In genomic region chr3:106566277-106566676, GRCh38 we compare ENCODE assay signal across 11 cellular contexts.
A peak's percentile ranks its signal among the peaks of the same experiment; 100 is the strongest.
DNase-seq lines count a peak whose midpoint lies in the region; ATAC-seq and TF ChIP-seq lines count a peak whose summit lies in the region.
"Had no signal": no experiment of that assay in that cellular context is flagged by ENCODE, and none has a peak within 500 bp of the region (broad histone marks: within the 10 kb centered on the region; RNA-seq: fewer than 3 reads in every experiment).

No MANE protein-coding gene starts in this region.

- H3K79me1 ChIP-seq in H9 (ENCODE audit: insufficient read depth, low read depth, low read length, poor library complexity, severe bottlenecking) (no peaks in the 10 kb centered on the region), trophoblast cell (ENCODE audit: low read length) (no peaks in the 10 kb centered on the region)

- H2AK5ac ChIP-seq in H9 (ENCODE audit: insufficient read length, low read length), result no peak overlapping the region
- peak overlapping the region; percentile 54 for H2AK5ac ChIP-seq in trophoblast cell (ENCODE audit: low read length)

- H3K27ac Mint-ChIP-seq in activated CD8-positive, alpha-beta T cell treated with anti-CD3 and anti-CD28 coated beads for 36 hours, result no peak overlapping the region
- no peak overlapping the region for H3K27ac Mint-ChIP-seq in activated CD8-positive, alpha-beta T cell treated with anti-CD3 and anti-CD28 coated beads, Interleukin-2, amount 10 ng/mL, durations not matched to agents 7 days and 5 days
- no peak overlapping the region; a peak in 1 of 7 replicates for H3K27ac Mint-ChIP-seq in H9
- H3K27ac Mint-ChIP-seq: CD14-positive monocyte, progenitor cell of endocrine pancreas had no signal

- no peak for TF ChIP-seq CTCF in activated CD8-positive, alpha-beta T cell treated with anti-CD3 and anti-CD28 coated beads for 36 hours (IDR thresholded peaks at IDR 0.05)
- TF ChIP-seq CTCF in H9 (conservative IDR thresholded peaks at IDR 0.05), result peak; percentile 48; the same call in 2 of the 3 replicates
- TF ChIP-seq CTCF in NB4 (IDR thresholded peaks at IDR 0.05; ENCODE audit: low read depth, low read length), result no peak
- TF ChIP-seq CTCF in prostate gland (IDR thresholded peaks at IDR 0.05), result no peak
- no peak for TF ChIP-seq CTCF in left ventricle myocardium inferior (IDR thresholded peaks at IDR 0.05; ENCODE audit: borderline replicate concordance)

- no peaks in the 10 kb centered on the region for H3K4me1 ChIP-seq in H9 (ENCODE audit: insufficient read depth, low read length)
- no peaks in the 10 kb centered on the region for H3K4me1 ChIP-seq in trophoblast cell (ENCODE audit: control insufficient read depth in 1 of 2, insufficient read depth in 2 of 2, low read length in 2 of 2)
- H3K4me1 ChIP-seq in prostate gland (replicated peaks), result no peaks in the 10 kb centered on the region
- no peaks in the 10 kb centered on the region for H3K4me1 ChIP-seq in left ventricle myocardium inferior

- H3K36me3 ChIP-seq in trophoblast cell (ENCODE audit: control insufficient read depth in 1 of 2, insufficient read depth in 2 of 2, low read length in 2 of 2), result no peaks in the 10 kb centered on the region
- H3K36me3 ChIP-seq in prostate gland, result no peaks in the 10 kb centered on the region
- H3K36me3 ChIP-seq in left ventricle myocardium inferior, result no peaks in the 10 kb centered on the region

- ATAC-seq in activated CD8-positive, alpha-beta T cell treated with anti-CD3 and anti-CD28 coated beads for 36 hours, result peak; percentile 60
- no peak for ATAC-seq in activated CD8-positive, alpha-beta T cell treated with anti-CD3 and anti-CD28 coated beads, Interleukin-2, amount 10 ng/mL, durations not matched to agents 7 days and 5 days
- ATAC-seq: Panc1 had no signal

- intact Hi-C loops in activated CD8-positive, alpha-beta T cell treated with anti-CD3 and anti-CD28 coated beads for 36 hours (cut with micrococcal nuclease), result no loop called here
- intact Hi-C loops in prostate gland (cut with DNase I), result no loop called here
- intact Hi-C loops in left ventricle myocardium inferior (cut with micrococcal nuclease), result no loop called here

- H3K79me2 ChIP-seq in H9 (ENCODE audit: insufficient read depth, low read length), result no peaks in the 10 kb centered on the region
- no peaks in the 10 kb centered on the region for H3K79me2 ChIP-seq in trophoblast cell (ENCODE audit: control insufficient read depth, insufficient read depth, low read length, poor library complexity)

- H3K56ac ChIP-seq in H9 (ENCODE audit: insufficient read length, low read depth, low read length), result no peak overlapping the region

- H4K91ac ChIP-seq in H9 (ENCODE audit: insufficient read length, low read depth, low read length) (no peak overlapping the region), trophoblast cell (ENCODE audit: low read depth, low read length) (peak overlapping the region; percentile 14)

- H3K9ac ChIP-seq in H9 (ENCODE audit: extremely low read depth, insufficient read length, low read length) (no peak overlapping the region), trophoblast cell (ENCODE audit: low read length) (no peak overlapping the region)

- H2BK15ac ChIP-seq in H9 (ENCODE audit: low read depth, low read length), result no peak overlapping the region

- H3K14ac ChIP-seq in H9 (ENCODE audit: insufficient read depth, low read length) (no peak overlapping the region), trophoblast cell (ENCODE audit: low read length) (no peak overlapping the region)

- H2BK5ac ChIP-seq in H9 (ENCODE audit: insufficient read length, low read length), result no peak overlapping the region
- no peak overlapping the region for H2BK5ac ChIP-seq in trophoblast cell (ENCODE audit: low read depth, low read length, poor library complexity)

- H4K5ac ChIP-seq in H9 (ENCODE audit: insufficient read length, low read depth, low read length), result no peak overlapping the region

- H3K9me3 ChIP-seq in H9 (ENCODE audit: control insufficient read depth, low read depth, low read length) (no peaks in the 10 kb centered on the region), trophoblast cell (ENCODE audit: insufficient read depth, low read depth, low read length) (no peaks in the 10 kb centered on the region), prostate gland (no peaks in the 10 kb centered on the region), left ventricle myocardium inferior (replicated peaks) (no peaks in the 10 kb centered on the region)

- H2BK12ac ChIP-seq in H9 (ENCODE audit: insufficient read length, low read depth, low read length), result no peak overlapping the region
- H2BK12ac ChIP-seq in trophoblast cell (ENCODE audit: low read length), result no peak overlapping the region

- H3K23ac ChIP-seq in H9 (ENCODE audit: insufficient read length, low read depth, low read length) (no peak overlapping the region), trophoblast cell (ENCODE audit: low read length) (no peak overlapping the region)

- peak; percentile 20 for DNase-seq in activated CD8-positive, alpha-beta T cell treated with anti-CD3 and anti-CD28 coated beads for 36 hours
- DNase-seq in activated CD8-positive, alpha-beta T cell treated with anti-CD3 and anti-CD28 coated beads, Interleukin-2, amount 10 ng/mL, durations not matched to agents 7 days and 5 days, result no peak
- peak; percentile 29 for DNase-seq in H9
- peak; percentile 13 for DNase-seq in NB4 (ENCODE audit: low read depth)
- no peak for DNase-seq in trophoblast cell
- DNase-seq in substantia nigra (lab: John Stamatoyannopoulos, UW), result no peak
- no peak for DNase-seq in prostate gland (ENCODE audit: low spot score)
- DNase-seq in left ventricle myocardium inferior, result no peak

- no peak overlapping the region for H3K27ac ChIP-seq in H9 (ENCODE audit: insufficient read length, low read depth, low read length)
- no peak overlapping the region for H3K27ac ChIP-seq in trophoblast cell (ENCODE audit: low read depth, low read length)
- H3K27ac ChIP-seq in substantia nigra (ENCODE audit: low read depth, low read length, poor library complexity, severe bottlenecking), result no peak overlapping the region
- H3K27ac ChIP-seq in prostate gland, result no peak overlapping the region
- H3K27ac ChIP-seq in left ventricle myocardium inferior (replicated peaks), result no peak overlapping the region

- TF ChIP-seq POLR2A in NB4 (IDR thresholded peaks at IDR 0.05; ENCODE audit: extremely low read depth, insufficient read length), result no peak
- TF ChIP-seq POLR2A in prostate gland (IDR thresholded peaks at IDR 0.05), result no peak

- POLR2A ChIA-PET in activated CD8-positive, alpha-beta T cell treated with anti-CD3 and anti-CD28 coated beads for 36 hours (lab: Charles Lee), result no interaction called here
- POLR2A ChIA-PET in activated CD8-positive, alpha-beta T cell treated with anti-CD3 and anti-CD28 coated beads, Interleukin-2, amount 10 ng/mL, durations not matched to agents 7 days and 5 days (lab: Charles Lee), result no interaction called here

- H3K4ac ChIP-seq in H9 (ENCODE audit: low read depth, low read length), result no peak overlapping the region
- H3K4ac ChIP-seq in trophoblast cell (ENCODE audit: low read depth, low read length), result no peak overlapping the region

- H3T11ph ChIP-seq in H9 (ENCODE audit: low read length), result no peak overlapping the region

- no peak overlapping the region for H3K4me3 Mint-ChIP-seq in activated CD8-positive, alpha-beta T cell treated with anti-CD3 and anti-CD28 coated beads for 36 hours
- H3K4me3 Mint-ChIP-seq in activated CD8-positive, alpha-beta T cell treated with anti-CD3 and anti-CD28 coated beads, Interleukin-2, amount 10 ng/mL, durations not matched to agents 7 days and 5 days, result no peak overlapping the region
- no peak overlapping the region for H3K4me3 Mint-ChIP-seq in H9
- H3K4me3 Mint-ChIP-seq: CD14-positive monocyte had no signal

- H3K4me1 Mint-ChIP-seq in activated CD8-positive, alpha-beta T cell treated with anti-CD3 and anti-CD28 coated beads for 36 hours (ENCODE audit: low read depth), result peaks cover 5% of the 10 kb centered on the region
- no peaks in the 10 kb centered on the region for H3K4me1 Mint-ChIP-seq in activated CD8-positive, alpha-beta T cell treated with anti-CD3 and anti-CD28 coated beads, Interleukin-2, amount 10 ng/mL, durations not matched to agents 7 days and 5 days (ENCODE audit: low read depth)
- peaks cover 5 to 8% of the 10 kb centered on the region in 2 experiments for H3K4me1 Mint-ChIP-seq in H9

- H4K12ac ChIP-seq in trophoblast cell (ENCODE audit: low read depth, low read length), result no peak overlapping the region

- no CpG with 5 or more reads among the region's 4 CpGs for WGBS in H9 (ENCODE audit: extremely low coverage, insufficient read length, low lambda C conversion rate)
- no CpG with 5 or more reads among the region's 4 CpGs for WGBS in trophoblast cell (ENCODE audit: extremely low coverage, insufficient coverage, insufficient read length)
- 57% methylated on average over 4 of the region's 4 CpGs for WGBS in prostate gland

- no peaks in the 10 kb centered on the region for H3K23me2 ChIP-seq in H9 (ENCODE audit: insufficient read length, low read depth, low read length, poor library complexity, severe bottlenecking)

- peaks cover 1% of the 10 kb centered on the region for H3K27me3 Mint-ChIP-seq in activated CD8-positive, alpha-beta T cell treated with anti-CD3 and anti-CD28 coated beads for 36 hours
- no peaks in the 10 kb centered on the region for H3K27me3 Mint-ChIP-seq in activated CD8-positive, alpha-beta T cell treated with anti-CD3 and anti-CD28 coated beads, Interleukin-2, amount 10 ng/mL, durations not matched to agents 7 days and 5 days (ENCODE audit: low read depth)
- no peaks in the 10 kb centered on the region for H3K27me3 Mint-ChIP-seq in H9 (ENCODE audit: low read depth)
- H3K27me3 Mint-ChIP-seq: progenitor cell of endocrine pancreas had no signal

- no peak overlapping the region for H2AFZ ChIP-seq in H9 (ENCODE audit: low read length)
- no peak overlapping the region for H2AFZ ChIP-seq in trophoblast cell (ENCODE audit: insufficient read depth, low read length, poor library complexity)

- H4K20me1 ChIP-seq in H9 (ENCODE audit: control insufficient read depth, insufficient read depth, insufficient read length), result no peaks in the 10 kb centered on the region

- H3K36me3 Mint-ChIP-seq in activated CD8-positive, alpha-beta T cell treated with anti-CD3 and anti-CD28 coated beads for 36 hours (ENCODE audit: low read depth), result no peaks in the 10 kb centered on the region
- no peaks in the 10 kb centered on the region for H3K36me3 Mint-ChIP-seq in activated CD8-positive, alpha-beta T cell treated with anti-CD3 and anti-CD28 coated beads, Interleukin-2, amount 10 ng/mL, durations not matched to agents 7 days and 5 days (ENCODE audit: low read depth)
- H3K36me3 Mint-ChIP-seq in H9 (ENCODE audit: insufficient read depth in 1 of 3, low read depth in 3 of 3), result no peaks in the 10 kb centered on the region; a peak in 1 of 7 replicates
- H3K36me3 Mint-ChIP-seq: CD14-positive monocyte had no signal

- H3K9me3 Mint-ChIP-seq in activated CD8-positive, alpha-beta T cell treated with anti-CD3 and anti-CD28 coated beads for 36 hours, result no peaks in the 10 kb centered on the region
- H3K9me3 Mint-ChIP-seq in activated CD8-positive, alpha-beta T cell treated with anti-CD3 and anti-CD28 coated beads, Interleukin-2, amount 10 ng/mL, durations not matched to agents 7 days and 5 days (ENCODE audit: insufficient read depth), result no peaks in the 10 kb centered on the region
- H3K9me3 Mint-ChIP-seq in H9, result no peaks in the 10 kb centered on the region; a peak in 1 of 5 replicates

- CTCF ChIA-PET in activated CD8-positive, alpha-beta T cell treated with anti-CD3 and anti-CD28 coated beads for 36 hours (lab: Charles Lee), result no interaction called here
- CTCF ChIA-PET in activated CD8-positive, alpha-beta T cell treated with anti-CD3 and anti-CD28 coated beads, Interleukin-2, amount 10 ng/mL, durations not matched to agents 7 days and 5 days (lab: Charles Lee), result no interaction called here

- H3K27me3 ChIP-seq in H9 (ENCODE audit: insufficient read depth, low read length) (no peaks in the 10 kb centered on the region), trophoblast cell (ENCODE audit: insufficient read depth, low read length) (no peaks in the 10 kb centered on the region), prostate gland (replicated peaks; ENCODE audit: insufficient read depth) (no peaks in the 10 kb centered on the region), left ventricle myocardium inferior (ENCODE audit: low read depth) (no peaks in the 10 kb centered on the region)

- H3K18ac ChIP-seq in H9 (ENCODE audit: insufficient read length, low read depth, low read length), result no peak overlapping the region
- no peak overlapping the region for H3K18ac ChIP-seq in trophoblast cell (ENCODE audit: low read length)

- H3K4me2 ChIP-seq in H9 (ENCODE audit: insufficient read depth, insufficient read length, low read length) (no peak overlapping the region), trophoblast cell (ENCODE audit: low read length) (no peak overlapping the region)

- H4K8ac ChIP-seq in H9 (replicated peaks; ENCODE audit: insufficient read length, low read depth, low read length) (no peak overlapping the region), trophoblast cell (ENCODE audit: low read depth, low read length) (no peak overlapping the region)

- H3K4me3 ChIP-seq in NB4 (ENCODE audit: low read depth, low read length) (no peak overlapping the region), trophoblast cell (ENCODE audit: low read depth, low read length) (no peak overlapping the region), prostate gland (no peak overlapping the region), left ventricle myocardium inferior (no peak overlapping the region)

- no peak overlapping the region for H2BK20ac ChIP-seq in H9 (ENCODE audit: low read depth, low read length, poor library complexity, severe bottlenecking)

- H2BK120ac ChIP-seq in H9 (ENCODE audit: low read depth, low read length, poor library complexity, severe bottlenecking) (no peak overlapping the region), trophoblast cell (ENCODE audit: insufficient read depth, low read length, poor library complexity) (no peak overlapping the region)

Comparison
In these comparisons a context has a peak if more than half of its experiments do, and no peak if none do; other contexts are left out.
1. DNase-seq: peak in activated CD8-positive, alpha-beta T cell treated with anti-CD3 and anti-CD28 coated beads for 36 hours (single experiment), H9 (single experiment) and NB4 (single experiment); none in activated CD8-positive, alpha-beta T cell treated with anti-CD3 and anti-CD28 coated beads, Interleukin-2, amount 10 ng/mL, durations not matched to agents 7 days and 5 days (single experiment), trophoblast cell (0 of 2), substantia nigra (0 of 49), prostate gland (single experiment) and left ventricle myocardium inferior (single experiment).